8 cellular contexts compared by ENCODE assay signal in the genomic region with DNA sequence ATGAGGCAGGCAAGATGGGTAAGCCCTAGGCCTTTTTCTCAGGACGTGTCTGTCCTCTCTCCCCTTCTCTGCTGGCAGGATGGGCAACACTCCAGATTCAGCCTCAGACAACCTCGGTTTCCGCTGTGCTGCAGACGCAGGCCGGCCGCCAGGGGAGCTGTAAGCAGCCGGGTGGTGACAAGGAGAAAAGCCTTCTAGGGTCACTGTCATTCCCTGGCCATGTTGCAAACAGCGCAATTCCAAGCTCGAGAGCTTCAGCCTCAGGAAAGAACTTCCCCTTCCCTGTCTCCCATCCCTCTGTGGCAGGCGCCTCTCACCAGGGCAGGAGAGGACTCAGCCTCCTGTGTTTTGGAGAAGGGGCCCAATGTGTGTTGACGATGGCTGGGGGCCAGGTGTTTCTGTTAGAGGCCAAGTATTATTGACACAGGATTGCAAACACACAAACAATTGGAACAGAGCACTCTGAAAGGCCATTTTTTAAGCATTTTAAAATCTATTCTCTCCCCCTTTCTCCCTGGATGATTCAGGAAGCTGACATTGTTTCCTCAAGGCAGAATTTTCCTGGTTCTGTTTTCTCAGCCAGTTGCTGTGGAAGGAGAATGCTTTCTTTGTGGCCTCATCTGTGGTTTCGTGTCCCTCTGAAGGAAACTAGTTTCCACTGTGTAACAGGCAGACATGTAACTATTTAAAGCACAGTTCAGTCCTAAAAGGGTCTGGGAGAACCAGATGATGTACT. TPM values are rescaled to one million over a fixed set of nuclear protein-coding genes. Genes with fewer than 3 reads are reported as not detected.
DNase-seq lines count a peak whose midpoint lies in the region; ATAC-seq and TF ChIP-seq lines count a peak whose summit lies in the region.

No MANE protein-coding gene starts in this region.

- no peak overlapping the region for H3K9ac ChIP-seq in OCI-LY1 (ENCODE audit: low read length)

- no peaks in the 10 kb centered on the region for H3K27me3 ChIP-seq in OCI-LY1 (ENCODE audit: insufficient read depth, low read length)
- H3K27me3 ChIP-seq in esophagus squamous epithelium = no peaks in the 10 kb centered on the region
- H3K27me3 ChIP-seq in ovary = no peaks in the 10 kb centered on the region

- no peaks in the 10 kb centered on the region for H3K79me2 ChIP-seq in OCI-LY1 (ENCODE audit: insufficient read depth, low read length)

- no peaks in the 10 kb centered on the region for H3K9me3 ChIP-seq in OCI-LY1 (ENCODE audit: low read length)
- no peaks in the 10 kb centered on the region for H3K9me3 ChIP-seq in esophagus squamous epithelium
- H3K9me3 ChIP-seq in ovary = no peaks in the 10 kb centered on the region

- H4K20me1 ChIP-seq in OCI-LY1 (ENCODE audit: insufficient read depth, low read length) = no peaks in the 10 kb centered on the region

- H3K4me1 ChIP-seq in OCI-LY1 (ENCODE audit: insufficient read depth, low read length, severe bottlenecking) = peaks cover under 1% of the 10 kb centered on the region
- H3K4me1 ChIP-seq in esophagus squamous epithelium = peaks cover 6 to 33% (median 14%) of the 10 kb centered on the region in 3 donors
- H3K4me1 ChIP-seq in ovary (ENCODE audit: insufficient read depth) = peaks cover 6% of the 10 kb centered on the region

- TF ChIP-seq EP300 in ovary (IDR thresholded peaks at IDR 0.05) = no peak

- H3K36me3 Mint-ChIP-seq in natural killer cell treated with Interleukin-12 subunit alpha and Interleukin-12 subunit beta and Interleukin-15 and Interleukin-18, amount 100 ng/mL, for 72 hours = no peaks in the 10 kb centered on the region

- H2AFZ ChIP-seq in OCI-LY1 (ENCODE audit: low read length) = no peak overlapping the region

- H3K9me3 Mint-ChIP-seq in natural killer cell treated with Interleukin-12 subunit alpha and Interleukin-12 subunit beta and Interleukin-15 and Interleukin-18, amount 100 ng/mL, for 72 hours = no peaks in the 10 kb centered on the region

- ATAC-seq in natural killer cell treated with Interleukin-12 subunit alpha and Interleukin-12 subunit beta and Interleukin-15 and Interleukin-18, amount 100 ng/mL, for 72 hours = no peak
- ATAC-seq in HG02981 (IDR thresholded peaks at IDR 0.05; ENCODE audit: unreplicated experiment) = no peak

- H3K36me3 ChIP-seq in OCI-LY1 (ENCODE audit: insufficient read depth, low read length) (peaks cover 58% of the 10 kb centered on the region), esophagus squamous epithelium (peaks cover 0 to 55% (median 5%) of the 10 kb centered on the region in 3 donors), ovary (no peaks in the 10 kb centered on the region)

- no peak overlapping the region for H3K4me2 ChIP-seq in OCI-LY1 (ENCODE audit: low read length)

- peak; percentile 53 for TF ChIP-seq CTCF in OCI-LY1 (IDR thresholded peaks at IDR 0.05; ENCODE audit: low read length)
- peak in 4 of 6 experiments; percentile 37 to 58 (median 45) for TF ChIP-seq CTCF in esophagus squamous epithelium (IDR thresholded peaks at IDR 0.05)
- TF ChIP-seq CTCF in ovary (IDR thresholded peaks at IDR 0.05) = peak; percentile 35 to 71 (median 55)

- intact Hi-C loops in esophagus squamous epithelium (cut with DNase I) = no loop called here
- intact Hi-C loops in ovary (cut with DNase I) = loop anchor here in 3 of 4 donors (5.0 to 10.0 kb wide), 4 partner anchors 75 to 435 kb away; a partner anchor contains a TSS

- H3K27ac ChIP-seq in OCI-LY1 (ENCODE audit: low read depth, low read length, poor library complexity, severe bottlenecking) (no peak overlapping the region), esophagus squamous epithelium (peak overlapping the region; percentile 51 to 84 (median 62)), ovary (peak overlapping the region; percentile 4 to 32)

- H3K4me3 Mint-ChIP-seq in natural killer cell treated with Interleukin-12 subunit alpha and Interleukin-12 subunit beta and Interleukin-15 and Interleukin-18, amount 100 ng/mL, for 72 hours = no peak overlapping the region

- H3K27me3 Mint-ChIP-seq in natural killer cell treated with Interleukin-12 subunit alpha and Interleukin-12 subunit beta and Interleukin-15 and Interleukin-18, amount 100 ng/mL, for 72 hours = no peaks in the 10 kb centered on the region

- H3K4me1 Mint-ChIP-seq in natural killer cell treated with Interleukin-12 subunit alpha and Interleukin-12 subunit beta and Interleukin-15 and Interleukin-18, amount 100 ng/mL, for 72 hours (ENCODE audit: low read depth in 2 of 2) = peaks cover 0 to 5% of the 10 kb centered on the region in 2 donors

- WGBS in esophagus squamous epithelium, 2 donors = 46 to 52% methylated on average over 2 to 10 of the region's 12 CpGs
- 11 to 24% (median 14%) methylated on average over 12 of the region's 12 CpGs for WGBS in ovary, 3 donors

- H3K4me3 ChIP-seq in OCI-LY1 (ENCODE audit: low read depth, low read length, poor library complexity, severe bottlenecking) (no peak overlapping the region), esophagus squamous epithelium (no peak overlapping the region), ovary (no peak overlapping the region)

- no peaks in the 10 kb centered on the region for H3F3A ChIP-seq in OCI-LY1 (ENCODE audit: insufficient read depth, low read length)

- no peaks in the 10 kb centered on the region for H3K9me2 ChIP-seq in OCI-LY1 (ENCODE audit: low read depth, low read length)

- TF ChIP-seq POLR2A in esophagus squamous epithelium (IDR thresholded peaks at IDR 0.05) (no peak), ovary (IDR thresholded peaks at IDR 0.05) (no peak)

- no peak overlapping the region for H3K27ac Mint-ChIP-seq in natural killer cell treated with Interleukin-12 subunit alpha and Interleukin-12 subunit beta and Interleukin-15 and Interleukin-18, amount 100 ng/mL, for 72 hours

- peak; percentile 91 for DNase-seq in DMS153 (lab: John Stamatoyannopoulos, UW)
- DNase-seq in esophagus squamous epithelium (lab: John Stamatoyannopoulos, UW) = no peak
- DNase-seq in ovary = peak; percentile 74 to 85 (median 79)
- DNase-seq in natural killer cell treated with Interleukin-12 subunit alpha and Interleukin-12 subunit beta and Interleukin-15 and Interleukin-18, amount 100 ng/mL, for 72 hours (ENCODE audit: low spot score) = no peak
- DNase-seq in activated T-cell treated with anti-CD3 and anti-CD28 coated beads, Interleukin-2, amount 50 U/mL, for 48 hours = no peak
- DNase-seq in UCSD-AML1 (lab: John Stamatoyannopoulos, UW; ENCODE audit: unreplicated experiment) = no peak

RNA-seq across cellular contexts. Expression of a gene that starts 13.1 kb away (rescaled TPM):
- 1 to 10 TPM in 1 of 4 donors, under 1 TPM in 2, not detected in 1; 0.31 to 2.7 (median 0.57) TPM for total RNA-seq in esophagus squamous epithelium
- 1 to 10 TPM; 1.0 to 2.3 (median 1.1) TPM for total RNA-seq in ovary
- 1 to 10 TPM in 1 of 2 donors, under 1 TPM in 1; 0.97 to 1.2 TPM for polyA plus RNA-seq in ovary
- total RNA-seq in natural killer cell treated with Interleukin-12 subunit alpha and Interleukin-12 subunit beta and Interleukin-15 and Interleukin-18, amount 100 ng/mL, for 72 hours = 1 to 10 TPM; 1.6 to 6.2 TPM

RNA-seq across cellular contexts. Expression of a gene that starts 15.5 kb away (rescaled TPM):
- total RNA-seq in esophagus squamous epithelium = 10 to 100 TPM; 50.3 to 88.1 (median 69.9) TPM
- total RNA-seq in ovary = 100 to 1,000 TPM in 5 of 7 donors, 10 to 100 TPM in 2; 56.3 to 119 (median 105) TPM
- polyA plus RNA-seq in ovary = 100 to 1,000 TPM in 1 of 2 donors, 10 to 100 TPM in 1; 90.2 to 167 TPM
- total RNA-seq in natural killer cell treated with Interleukin-12 subunit alpha and Interleukin-12 subunit beta and Interleukin-15 and Interleukin-18, amount 100 ng/mL, for 72 hours = 100 to 1,000 TPM; 101 to 117 TPM

RNA-seq across cellular contexts. Expression of a gene that starts 26.7 kb away (rescaled TPM):
- total RNA-seq in esophagus squamous epithelium (100 to 1,000 TPM; 296 to 475 (median 347) TPM), ovary (100 to 1,000 TPM; 241 to 389 (median 282) TPM)
- 100 to 1,000 TPM; 323 to 409 TPM for polyA plus RNA-seq in ovary
- 100 to 1,000 TPM; 419 to 616 TPM for total RNA-seq in natural killer cell treated with Interleukin-12 subunit alpha and Interleukin-12 subunit beta and Interleukin-15 and Interleukin-18, amount 100 ng/mL, for 72 hours

RNA-seq across cellular contexts. Expression of a gene that starts 28.1 kb away (rescaled TPM):
- total RNA-seq in esophagus squamous epithelium = 100 to 1,000 TPM in 3 of 4 donors, 10 to 100 TPM in 1; 60.6 to 163 (median 133) TPM
- total RNA-seq in ovary = 100 to 1,000 TPM in 1 of 7 donors, 10 to 100 TPM in 6; 50.2 to 108 (median 78.3) TPM
- 100 to 1,000 TPM in 1 of 2 donors, 10 to 100 TPM in 1; 69.1 to 112 TPM for polyA plus RNA-seq in ovary
- total RNA-seq in natural killer cell treated with Interleukin-12 subunit alpha and Interleukin-12 subunit beta and Interleukin-15 and Interleukin-18, amount 100 ng/mL, for 72 hours = 100 to 1,000 TPM; 188 to 277 TPM

RNA-seq across cellular contexts. Expression of a gene that starts 28.4 kb away (rescaled TPM):
- total RNA-seq in esophagus squamous epithelium (10 to 100 TPM; 13.9 to 46.7 (median 27.9) TPM), ovary (10 to 100 TPM; 10.3 to 36.9 (median 14.8) TPM)
- polyA plus RNA-seq in ovary = 10 to 100 TPM in 1 of 2 donors, 1 to 10 TPM in 1; 7.5 to 10.3 TPM
- total RNA-seq in natural killer cell treated with Interleukin-12 subunit alpha and Interleukin-12 subunit beta and Interleukin-15 and Interleukin-18, amount 100 ng/mL, for 72 hours = 10 to 100 TPM in 1 of 2 donors, 1 to 10 TPM in 1; 9.3 to 28.8 TPM

Comparison
In these comparisons a context has a peak if more than half of its experiments do, and no peak if none do; other contexts are left out.
1. DNase-seq: peak in DMS153 (single experiment) and ovary (5 of 5); none in esophagus squamous epithelium (single experiment), natural killer cell treated with Interleukin-12 subunit alpha and Interleukin-12 subunit beta and Interleukin-15 and Interleukin-18, amount 100 ng/mL, for 72 hours (single experiment), activated T-cell treated with anti-CD3 and anti-CD28 coated beads, Interleukin-2, amount 50 U/mL, for 48 hours (0 of 2) and UCSD-AML1 (single experiment).
2. Peak in every context shown above with its lines, with median percentiles within 50 percentile points of each other: CTCF ChIP-seq.